ENCODE assay signal across 8 cellular contexts in the genomic region with DNA sequence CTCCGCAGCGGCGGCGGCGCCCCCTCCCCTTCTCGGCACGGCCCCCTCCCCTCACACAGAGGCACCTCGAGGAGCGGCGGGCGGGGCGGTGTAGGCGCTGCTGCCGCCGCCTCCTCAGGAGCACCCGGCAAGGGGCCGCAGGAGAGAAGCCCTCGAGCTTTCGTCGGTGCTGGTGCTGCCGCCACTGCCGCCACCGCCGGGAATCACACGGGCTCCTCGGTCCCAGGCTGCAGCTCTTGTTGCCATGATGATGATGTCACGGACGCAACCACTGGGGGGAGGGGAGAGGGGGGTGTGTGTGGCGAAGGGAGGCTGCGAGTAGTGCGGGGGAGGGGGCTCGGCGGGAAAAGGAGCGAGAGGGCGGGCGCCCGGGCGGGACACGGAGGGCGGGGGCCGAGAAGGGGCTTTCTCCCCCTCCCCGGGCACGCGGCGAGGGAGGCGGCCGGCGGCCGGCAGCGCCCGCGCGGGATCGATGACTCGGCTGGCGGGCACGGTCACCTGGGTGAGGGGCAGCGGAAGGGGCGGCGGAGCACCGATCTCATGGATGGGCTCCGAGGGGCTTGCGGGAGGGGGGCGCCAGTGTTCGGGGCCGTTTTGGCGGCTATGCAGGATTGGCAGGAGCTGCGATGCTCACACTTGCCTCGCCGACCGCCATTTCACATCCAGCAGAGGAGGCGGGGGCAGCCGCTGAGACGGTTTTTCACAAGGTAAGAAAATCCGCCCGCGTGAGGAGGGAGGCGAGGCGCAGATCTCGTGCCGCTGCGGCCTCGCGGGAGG. TPM values are rescaled to one million over a fixed set of nuclear protein-coding genes. Genes with fewer than 3 reads are reported as not detected.
DNase-seq lines count a peak whose midpoint lies in the region; ATAC-seq and TF ChIP-seq lines count a peak whose summit lies in the region.

Gene REV3L (minus strand): TSS at position 260 of the 777 bp plus-strand sequence. CDS start 330 bp downstream, outside the sequence.

- peak within 1 kb of the TSS; percentile 85 for H3K27ac ChIP-seq in DOHH2 (ENCODE audit: low read depth, low read length)
- H3K27ac ChIP-seq in foreskin keratinocyte, result peak within 1 kb of the TSS; percentile 84
- peak within 1 kb of the TSS; percentile 99 for H3K27ac ChIP-seq in subcutaneous abdominal adipose tissue (ENCODE audit: low read depth, low read length)

- no peaks in the 10 kb centered on the region for H3K27me3 ChIP-seq in DOHH2 (ENCODE audit: control insufficient read depth, low read length)
- H3K27me3 ChIP-seq in foreskin keratinocyte, result no peaks in the 10 kb centered on the region
- no peaks in the 10 kb centered on the region for H3K27me3 ChIP-seq in neuron (ENCODE audit: insufficient read depth, low read length)
- no peaks in the 10 kb centered on the region for H3K27me3 ChIP-seq in subcutaneous abdominal adipose tissue (ENCODE audit: control insufficient read depth in 5 of 5, insufficient read depth in 4 of 5, low read length in 5 of 5)

- H3K4me3 ChIP-seq in DOHH2 (ENCODE audit: low read length) (peak within 1 kb of the TSS; percentile 99), neuron (ENCODE audit: low read length) (peak within 1 kb of the TSS; percentile 88), subcutaneous abdominal adipose tissue (ENCODE audit: low read depth in 1 of 5, low read length in 5 of 5) (peak within 1 kb of the TSS; percentile 79 to 97 (median 92))

- H3K79me2 ChIP-seq in DOHH2 (ENCODE audit: control insufficient read depth, low read length), result peaks cover 94% of the 10 kb centered on the region

- H3K9ac ChIP-seq in subcutaneous abdominal adipose tissue (ENCODE audit: low read length in 5 of 5), result peak within 1 kb of the TSS; percentile 83 to 97 (median 93)

- H3F3A ChIP-seq in DOHH2 (ENCODE audit: control insufficient read depth, insufficient read depth), result peaks cover 14% of the 10 kb centered on the region

- H4K20me1 ChIP-seq in DOHH2 (ENCODE audit: control insufficient read depth, insufficient read depth, low read depth, low read length), result peaks cover 3% of the 10 kb centered on the region; the same call in 1 of the 2 replicates

- H3K4me2 ChIP-seq in DOHH2 (ENCODE audit: low read length), result peak within 1 kb of the TSS; percentile 81

- peak within 1 kb of the TSS; percentile 88 for H2AFZ ChIP-seq in neuron (ENCODE audit: low read depth, low read length)

- peaks cover 61% of the 10 kb centered on the region for H3K4me1 ChIP-seq in DOHH2 (ENCODE audit: control insufficient read depth, low read length)
- H3K4me1 ChIP-seq in foreskin keratinocyte, result peaks cover 27% of the 10 kb centered on the region
- H3K4me1 ChIP-seq in neuron (ENCODE audit: insufficient read depth, low read length), result peaks cover 46% of the 10 kb centered on the region
- H3K4me1 ChIP-seq in subcutaneous abdominal adipose tissue (ENCODE audit: control insufficient read depth in 5 of 5, insufficient read depth in 5 of 5, low read length in 5 of 5), result peaks cover 2 to 48% (median 37%) of the 10 kb centered on the region in 5 donors

- H3K9me2 ChIP-seq in DOHH2 (replicated peaks; ENCODE audit: control insufficient read depth, low read length), result no peaks in the 10 kb centered on the region

- H3K9me3 ChIP-seq in DOHH2 (ENCODE audit: control insufficient read depth, insufficient read depth, low read length), result no peaks in the 10 kb centered on the region
- peaks cover 7% of the 10 kb centered on the region for H3K9me3 ChIP-seq in neuron (ENCODE audit: low read length)
- H3K9me3 ChIP-seq in subcutaneous abdominal adipose tissue (ENCODE audit: control insufficient read depth in 5 of 5, low read length in 5 of 5), result no peaks in the 10 kb centered on the region

- DNase-seq in Kasumi-1 (lab: John Stamatoyannopoulos, UW), result peak; percentile 71 to 77
- DNase-seq in SIG-M5 treated with dmso at 0.1 percent for 504 hours (lab: John Stamatoyannopoulos, UW; ENCODE audit: unreplicated experiment), result peak; percentile 79
- DNase-seq in activated gamma-delta T cell treated with Interleukin-2 at 50 U/mL for 16 hours, result peak; percentile 84
- DNase-seq in foreskin keratinocyte, result peak; percentile 56 to 67

- H3K36me3 ChIP-seq in DOHH2 (ENCODE audit: control insufficient read depth, low read length) (peaks cover 35% of the 10 kb centered on the region), neuron (ENCODE audit: insufficient read depth, low read length) (peaks cover 13% of the 10 kb centered on the region), subcutaneous abdominal adipose tissue (ENCODE audit: control insufficient read depth in 5 of 5, insufficient read depth in 5 of 5, low read length in 5 of 5) (peaks cover 0 to 4% (median 3%) of the 10 kb centered on the region in 5 donors)

- TF ChIP-seq CTCF in DOHH2 (IDR thresholded peaks at IDR 0.05; ENCODE audit: low read depth, low read length, poor library complexity, severe bottlenecking) (no peak), foreskin keratinocyte (conservative IDR thresholded peaks at IDR 0.05) (no peak)

- ATAC-seq in GM21825 (IDR thresholded peaks at IDR 0.05; ENCODE audit: unreplicated experiment), result peak; percentile 30
- peak; percentile 54 for ATAC-seq in foreskin keratinocyte

RNA-seq across cellular contexts. Expression of gene REV3L, which starts in this region (rescaled TPM):
- total RNA-seq in foreskin keratinocyte, result 10.6 and 14.1 TPM in 2 replicates
- polyA plus RNA-seq in foreskin keratinocyte, result 2.6 and 3.3 TPM in 2 replicates

Comparison
In these comparisons a context has a peak if more than half of its experiments do, and no peak if none do; other contexts are left out.
1. Peak in every context shown above with its lines: DNase-seq, ATAC-seq, H3K4me3 ChIP-seq and H3K27ac ChIP-seq.